ENCODE assay signal across 8 cellular contexts in the genomic region with DNA sequence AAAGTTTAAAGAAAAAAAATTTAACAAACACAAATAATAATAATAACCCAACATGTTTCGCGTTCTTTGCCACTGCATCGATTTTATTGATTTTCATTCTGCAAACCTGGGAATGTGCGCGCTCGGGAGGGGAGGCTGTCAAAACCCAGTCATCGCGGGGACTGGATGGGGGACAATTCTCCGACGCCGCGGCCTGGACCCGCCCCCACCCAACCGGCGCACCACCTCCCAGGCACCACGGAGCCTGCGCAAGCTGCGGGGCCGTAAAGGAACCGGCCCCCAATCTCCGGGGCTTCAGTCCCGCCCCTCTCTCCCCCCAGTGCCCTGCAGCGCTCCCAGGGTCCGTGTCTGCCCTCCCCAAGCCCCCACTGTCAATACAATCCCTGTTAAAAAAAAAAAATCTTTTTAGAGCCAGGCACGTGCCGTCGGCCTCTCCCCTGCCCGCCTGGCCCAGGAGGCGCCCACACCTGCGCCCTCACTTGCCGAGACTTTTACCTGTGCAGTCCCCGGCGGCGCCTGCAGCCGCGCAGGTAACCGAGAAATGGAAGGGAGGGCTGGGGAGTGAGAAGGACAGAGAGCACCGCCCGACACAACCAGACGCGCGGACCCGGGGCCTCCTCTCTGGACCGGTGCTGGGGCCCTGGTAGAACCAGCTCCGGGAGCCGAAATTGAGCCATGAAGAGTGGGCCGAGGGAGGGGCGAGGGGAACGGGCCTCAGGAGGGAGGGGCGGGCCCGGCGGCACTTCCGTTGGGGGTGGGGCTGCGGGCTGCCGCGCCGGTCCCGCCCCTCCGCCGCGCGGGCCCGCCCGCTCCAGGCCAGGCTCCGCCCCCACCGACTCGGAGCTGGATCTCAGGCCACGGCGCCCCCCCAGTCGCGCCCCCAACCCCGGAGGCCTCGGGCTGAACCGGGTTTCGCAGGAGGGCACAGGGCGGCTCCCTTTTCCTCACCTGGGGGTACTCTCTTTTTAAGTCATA. TPM values are rescaled to one million over a fixed set of nuclear protein-coding genes. Genes with fewer than 3 reads are reported as not detected.
DNase-seq lines count a peak whose midpoint lies in the region; ATAC-seq and TF ChIP-seq lines count a peak whose summit lies in the region.

No MANE protein-coding gene starts in this region.

- H3K79me2 ChIP-seq in PC-3 (ENCODE audit: low read length), result peaks cover 51% of the 10 kb centered on the region

- H3K9me2 ChIP-seq in PC-3 (replicated peaks; ENCODE audit: low read length), result no peaks in the 10 kb centered on the region; the same call in none of the 2 replicates

- peak overlapping the region; percentile 86 for H3K9ac ChIP-seq in PC-3 (ENCODE audit: low read length)

- H3K9me3 ChIP-seq in PC-3 (ENCODE audit: low read length), result no peaks in the 10 kb centered on the region

- BruUV-seq in PC-3 (replicated peaks; lab: Mats Ljungman, UMichigan), result TSS peak; percentile 58

- DNase-seq in NCI-H2107 (lab: John Stamatoyannopoulos, UW) (peak; percentile 11), NCI-H2107 treated with DMSO at 0.1 percent for 48 hours (lab: John Stamatoyannopoulos, UW; ENCODE audit: unreplicated experiment) (no peak), PC-3 (peak; percentile 91), cerebellum (ENCODE audit: low spot score) (peak; percentile 17), kidney epithelial cell (ENCODE audit: low read depth) (no peak)
- DNase-seq in stimulated activated CD8-positive, alpha-beta memory T cell treated with anti-CD3 and anti-CD28 coated beads, Interleukin-4, amount 100 ng/mL, for 48 hours, result peak; percentile 57

- peaks cover 88% of the 10 kb centered on the region for H3K27me3 ChIP-seq in PC-3 (ENCODE audit: low read length)
- no peaks in the 10 kb centered on the region for H3K27me3 ChIP-seq in kidney epithelial cell (ENCODE audit: control insufficient read depth, insufficient read depth, low read length)

- peak overlapping the region; percentile 74 for H3K4me3 ChIP-seq in PC-3 (ENCODE audit: low read length)
- peak overlapping the region; percentile 74 for H3K4me3 ChIP-seq in kidney epithelial cell (ENCODE audit: low read depth, low read length)

- TF ChIP-seq CTCF in PC-3 (conservative IDR thresholded peaks at IDR 0.05; ENCODE audit: low read depth, low read length), result peak; percentile 41
- peak; percentile 22 for TF ChIP-seq CTCF in kidney epithelial cell (IDR thresholded peaks at IDR 0.05; ENCODE audit: insufficient read depth, low read length, poor library complexity, severe bottlenecking)

- peak overlapping the region; percentile 88 for H2AFZ ChIP-seq in PC-3 (ENCODE audit: low read length)

- CTCF ChIA-PET in PC-3 (lab: Charles Lee), result no interaction called here

- H3K4me1 ChIP-seq in PC-3 (ENCODE audit: insufficient read depth, low read length), result peaks cover 30% of the 10 kb centered on the region

- no peaks in the 10 kb centered on the region for H4K20me1 ChIP-seq in PC-3 (ENCODE audit: low read length)

- peak overlapping the region; percentile 73 for H3K27ac ChIP-seq in PC-3 (ENCODE audit: low read length)

- peak overlapping the region; percentile 84 for H3K4me2 ChIP-seq in PC-3 (ENCODE audit: low read length)

- no peaks in the 10 kb centered on the region for H3F3A ChIP-seq in PC-3 (ENCODE audit: low read length, unreplicated experiment)

- intact Hi-C loops in PC-3 (cut with micrococcal nuclease), result loop anchor here (1.0 to 10.0 kb wide), 6 partner anchors 100 to 706 kb away; partner anchors contain the start of gene KAT6B

- no peaks in the 10 kb centered on the region for H3K36me3 ChIP-seq in PC-3 (ENCODE audit: low read depth, low read length)
- no peaks in the 10 kb centered on the region for H3K36me3 ChIP-seq in kidney epithelial cell (ENCODE audit: control insufficient read depth, insufficient read depth, low read length)

- POLR2A ChIA-PET in PC-3 (lab: Charles Lee; ENCODE audit: unreplicated experiment), result interaction anchor here (0.6 to 0.7 kb wide), 4 partner anchors 220 to 1829 kb away, joined by 3 to 23 read pairs (median 4); no protein-coding TSS in a partner anchor

- ATAC-seq in HG02884 (IDR thresholded peaks at IDR 0.05; ENCODE audit: unreplicated experiment) (peak; percentile 59), PC-3 (peak; percentile 51), GM18502 (IDR thresholded peaks at IDR 0.05; ENCODE audit: poor library complexity, unreplicated experiment) (no peak)

RNA-seq across cellular contexts. Expression of gene ZNF503, which starts 7.6 kb away (rescaled TPM):
- total RNA-seq in PC-3 (2014; rRNA removed) (42.3 and 72.1 TPM in 2 replicates), cerebellum (1.2 TPM), kidney epithelial cell (13.8 and 16.8 TPM in 2 replicates)

RNA-seq across cellular contexts. Expression of gene LRMDA, which starts 22.2 kb away (rescaled TPM):
- total RNA-seq in PC-3 (2014; rRNA removed) (1.2 and 3.6 TPM in 2 replicates), cerebellum (0.91 TPM), kidney epithelial cell (18.7 and 24.3 TPM in 2 replicates)

Comparison
In these comparisons a context has a peak if more than half of its experiments do, and no peak if none do; other contexts are left out.
1. DNase-seq: peak in NCI-H2107 (single experiment), PC-3 (single experiment), cerebellum (single experiment) and stimulated activated CD8-positive, alpha-beta memory T cell treated with anti-CD3 and anti-CD28 coated beads, Interleukin-4, amount 100 ng/mL, for 48 hours (single experiment); none in NCI-H2107 treated with DMSO at 0.1 percent for 48 hours (single experiment) and kidney epithelial cell (single experiment).